25 cellular contexts compared by ENCODE assay signal in genomic region chr7:111498608-111499007, GRCh38.
"Had no signal": no experiment of that assay in that cellular context is flagged by ENCODE, and none has a peak within 500 bp of the region (broad histone marks: within the 10 kb centered on the region; RNA-seq: fewer than 3 reads in every experiment).

No MANE protein-coding gene starts in this region.

- ATAC-seq: Right ventricle myocardium inferior had no signal

- H3K4me1 ChIP-seq: ascending aorta, SJCRH30 had no signal

- H3K4me2 ChIP-seq: PC-9, SK-N-SH had no signal

- H3K27me3 Mint-ChIP-seq: activated CD4-positive, alpha-beta memory T cell treated with anti-CD3 and anti-CD28 coated beads for 36 hours; activated CD4-positive, alpha-beta T cell treated with anti-CD3 and anti-CD28 coated beads, Interleukin-2, amount 10 ng/mL, durations not matched to agents 7 days and 5 days; activated naive CD8-positive, alpha-beta T cell treated with anti-CD3 and anti-CD28 coated beads, Interleukin-2, amount 50 U/mL, for 24 hours; brain had no signal

- H2AFZ ChIP-seq: PC-9 had no signal

- H3K4me3 ChIP-seq: ascending aorta, cardiac muscle cell, PC-9, SJCRH30 had no signal

- H3K9me3 ChIP-seq: ascending aorta, SJCRH30, SK-N-SH had no signal

- DNase-seq: activated CD4-positive, alpha-beta T cell treated with anti-CD3 and anti-CD28 coated beads, Interleukin-2, amount 10 ng/mL, durations not matched to agents 7 days and 5 days; activated CD4-positive, CD25-positive, alpha-beta regulatory T cell; activated CD8-positive, alpha-beta memory T cell treated with anti-CD3 and anti-CD28 coated beads for 24 hours; activated effector memory CD4-positive, alpha-beta T cell treated with anti-CD3 and anti-CD28 coated beads, Interleukin-2, amount 50 U/mL, for 16 hours; activated naive CD4-positive, alpha-beta T cell treated with Interleukin-2 at 50 U/mL for 16 hours; activated T-cell treated with anti-CD3 and anti-CD28 coated beads, Interleukin-2, amount 50 U/mL, for 4 hours; amniotic stem cell; Kasumi-1; NCI-H1105 treated with DMSO at 0.1 percent for 48 hours; NCI-H1436 treated with DMSO at 0.1 percent for 48 hours; NCI-H187; NCI-H2081; NCI-H446; NCI-H524; SJCRH30; SK-N-SH; T-helper 1 cell had no signal

- H3K27ac ChIP-seq: ascending aorta, cardiac muscle cell, PC-9, SJCRH30, VCaP had no signal

- H3K9me3 Mint-ChIP-seq: activated CD4-positive, alpha-beta T cell treated with anti-CD3 and anti-CD28 coated beads, Interleukin-2, amount 10 ng/mL, durations not matched to agents 7 days and 5 days; activated naive CD8-positive, alpha-beta T cell treated with anti-CD3 and anti-CD28 coated beads, Interleukin-2, amount 50 U/mL, for 24 hours; activated T-cell treated with anti-CD3 and anti-CD28 coated beads, Interleukin-2, amount 50 U/mL, for 4 hours had no signal

- H3K4me1 Mint-ChIP-seq: activated CD4-positive, alpha-beta T cell treated with anti-CD3 and anti-CD28 coated beads, Interleukin-2, amount 10 ng/mL, durations not matched to agents 7 days and 5 days; brain had no signal

- H3K9ac ChIP-seq: SK-N-SH had no signal

- H3K36me3 ChIP-seq: ascending aorta, cardiac muscle cell, SJCRH30 had no signal

- H3K4me3 Mint-ChIP-seq: activated CD4-positive, alpha-beta memory T cell treated with anti-CD3 and anti-CD28 coated beads for 36 hours; activated CD4-positive, alpha-beta T cell treated with anti-CD3 and anti-CD28 coated beads, Interleukin-2, amount 10 ng/mL, durations not matched to agents 7 days and 5 days; activated naive CD8-positive, alpha-beta T cell treated with anti-CD3 and anti-CD28 coated beads, Interleukin-2, amount 50 U/mL, for 24 hours; activated T-cell treated with anti-CD3 and anti-CD28 coated beads, Interleukin-2, amount 50 U/mL, for 4 hours; brain had no signal

- H3K27me3 ChIP-seq: ascending aorta, cardiac muscle cell, SJCRH30 had no signal

- H3K27ac Mint-ChIP-seq: activated CD4-positive, alpha-beta memory T cell treated with anti-CD3 and anti-CD28 coated beads for 36 hours; activated CD4-positive, alpha-beta T cell treated with anti-CD3 and anti-CD28 coated beads, Interleukin-2, amount 10 ng/mL, durations not matched to agents 7 days and 5 days; activated naive CD8-positive, alpha-beta T cell treated with anti-CD3 and anti-CD28 coated beads, Interleukin-2, amount 50 U/mL, for 24 hours had no signal
